In the genomic region with DNA sequence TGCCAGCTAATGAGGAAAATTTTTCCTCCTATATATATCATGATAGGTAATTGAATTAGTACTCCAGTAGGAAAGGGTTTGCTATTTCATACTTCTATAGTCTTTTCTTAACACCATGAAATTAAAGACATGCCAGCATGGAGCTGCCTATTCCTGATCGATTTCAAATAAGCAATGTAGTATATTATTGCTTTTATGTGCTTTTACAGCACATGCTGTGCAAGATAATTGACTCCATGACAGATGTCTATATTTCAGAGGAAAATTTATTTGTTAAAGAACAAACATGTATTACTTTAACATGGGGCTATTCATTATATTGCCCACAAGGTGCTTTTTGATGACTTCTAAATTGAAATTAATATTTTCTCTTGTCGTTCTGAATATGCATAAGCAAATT, we compare ENCODE assay signal across 1 cellular context.
TF ChIP-seq lines count a peak whose summit lies in the region.

No MANE protein-coding gene starts in this region.

TF ChIP-seq in GM23338, 12 proteins besides CTCF, POLR2A, EP300 and RAD21 (continued from another document):
- TF ChIP-seq, protein P1, sequence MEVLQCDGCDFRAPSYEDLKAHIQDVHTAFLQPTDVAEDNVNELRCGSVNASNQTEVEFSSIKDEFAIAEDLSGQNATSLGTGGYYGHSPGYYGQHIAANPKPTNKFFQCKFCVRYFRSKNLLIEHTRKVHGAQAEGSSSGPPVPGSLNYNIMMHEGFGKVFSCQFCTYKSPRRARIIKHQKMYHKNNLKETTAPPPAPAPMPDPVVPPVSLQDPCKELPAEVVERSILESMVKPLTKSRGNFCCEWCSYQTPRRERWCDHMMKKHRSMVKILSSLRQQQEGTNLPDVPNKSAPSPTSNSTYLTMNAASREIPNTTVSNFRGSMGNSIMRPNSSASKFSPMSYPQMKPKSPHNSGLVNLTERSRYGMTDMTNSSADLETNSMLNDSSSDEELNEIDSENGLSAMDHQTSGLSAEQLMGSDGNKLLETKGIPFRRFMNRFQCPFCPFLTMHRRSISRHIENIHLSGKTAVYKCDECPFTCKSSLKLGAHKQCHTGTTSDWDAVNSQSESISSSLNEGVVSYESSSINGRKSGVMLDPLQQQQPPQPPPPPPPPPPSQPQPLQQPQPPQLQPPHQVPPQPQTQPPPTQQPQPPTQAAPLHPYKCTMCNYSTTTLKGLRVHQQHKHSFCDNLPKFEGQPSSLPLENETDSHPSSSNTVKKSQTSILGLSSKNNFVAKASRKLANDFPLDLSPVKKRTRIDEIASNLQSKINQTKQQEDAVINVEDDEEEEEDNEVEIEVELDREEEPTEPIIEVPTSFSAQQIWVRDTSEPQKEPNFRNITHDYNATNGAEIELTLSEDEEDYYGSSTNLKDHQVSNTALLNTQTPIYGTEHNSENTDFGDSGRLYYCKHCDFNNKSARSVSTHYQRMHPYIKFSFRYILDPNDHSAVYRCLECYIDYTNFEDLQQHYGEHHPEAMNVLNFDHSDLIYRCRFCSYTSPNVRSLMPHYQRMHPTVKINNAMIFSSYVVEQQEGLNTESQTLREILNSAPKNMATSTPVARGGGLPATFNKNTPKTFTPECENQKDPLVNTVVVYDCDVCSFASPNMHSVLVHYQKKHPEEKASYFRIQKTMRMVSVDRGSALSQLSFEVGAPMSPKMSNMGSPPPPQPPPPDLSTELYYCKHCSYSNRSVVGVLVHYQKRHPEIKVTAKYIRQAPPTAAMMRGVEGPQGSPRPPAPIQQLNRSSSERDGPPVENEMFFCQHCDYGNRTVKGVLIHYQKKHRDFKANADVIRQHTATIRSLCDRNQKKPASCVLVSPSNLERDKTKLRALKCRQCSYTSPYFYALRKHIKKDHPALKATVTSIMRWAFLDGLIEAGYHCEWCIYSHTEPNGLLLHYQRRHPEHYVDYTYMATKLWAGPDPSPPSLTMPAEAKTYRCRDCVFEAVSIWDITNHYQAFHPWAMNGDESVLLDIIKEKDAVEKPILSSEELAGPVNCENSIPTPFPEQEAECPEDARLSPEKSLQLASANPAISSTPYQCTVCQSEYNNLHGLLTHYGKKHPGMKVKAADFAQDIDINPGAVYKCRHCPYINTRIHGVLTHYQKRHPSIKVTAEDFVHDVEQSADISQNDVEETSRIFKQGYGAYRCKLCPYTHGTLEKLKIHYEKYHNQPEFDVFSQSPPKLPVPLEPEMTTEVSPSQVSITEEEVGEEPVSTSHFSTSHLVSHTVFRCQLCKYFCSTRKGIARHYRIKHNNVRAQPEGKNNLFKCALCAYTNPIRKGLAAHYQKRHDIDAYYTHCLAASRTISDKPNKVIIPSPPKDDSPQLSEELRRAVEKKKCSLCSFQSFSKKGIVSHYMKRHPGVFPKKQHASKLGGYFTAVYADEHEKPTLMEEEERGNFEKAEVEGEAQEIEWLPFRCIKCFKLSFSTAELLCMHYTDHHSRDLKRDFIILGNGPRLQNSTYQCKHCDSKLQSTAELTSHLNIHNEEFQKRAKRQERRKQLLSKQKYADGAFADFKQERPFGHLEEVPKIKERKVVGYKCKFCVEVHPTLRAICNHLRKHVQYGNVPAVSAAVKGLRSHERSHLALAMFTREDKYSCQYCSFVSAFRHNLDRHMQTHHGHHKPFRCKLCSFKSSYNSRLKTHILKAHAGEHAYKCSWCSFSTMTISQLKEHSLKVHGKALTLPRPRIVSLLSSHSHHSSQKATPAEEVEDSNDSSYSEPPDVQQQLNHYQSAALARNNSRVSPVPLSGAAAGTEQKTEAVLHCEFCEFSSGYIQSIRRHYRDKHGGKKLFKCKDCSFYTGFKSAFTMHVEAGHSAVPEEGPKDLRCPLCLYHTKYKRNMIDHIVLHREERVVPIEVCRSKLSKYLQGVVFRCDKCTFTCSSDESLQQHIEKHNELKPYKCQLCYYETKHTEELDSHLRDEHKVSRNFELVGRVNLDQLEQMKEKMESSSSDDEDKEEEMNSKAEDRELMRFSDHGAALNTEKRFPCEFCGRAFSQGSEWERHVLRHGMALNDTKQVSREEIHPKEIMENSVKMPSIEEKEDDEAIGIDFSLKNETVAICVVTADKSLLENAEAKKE (CRISPR knock-in tag; IDR thresholded peaks at IDR 0.05): no peak
- no peak for TF ChIP-seq CREB1 (CRISPR knock-in tag; IDR thresholded peaks at IDR 0.05; ENCODE audit: low read depth)
- TF ChIP-seq, protein P2, sequence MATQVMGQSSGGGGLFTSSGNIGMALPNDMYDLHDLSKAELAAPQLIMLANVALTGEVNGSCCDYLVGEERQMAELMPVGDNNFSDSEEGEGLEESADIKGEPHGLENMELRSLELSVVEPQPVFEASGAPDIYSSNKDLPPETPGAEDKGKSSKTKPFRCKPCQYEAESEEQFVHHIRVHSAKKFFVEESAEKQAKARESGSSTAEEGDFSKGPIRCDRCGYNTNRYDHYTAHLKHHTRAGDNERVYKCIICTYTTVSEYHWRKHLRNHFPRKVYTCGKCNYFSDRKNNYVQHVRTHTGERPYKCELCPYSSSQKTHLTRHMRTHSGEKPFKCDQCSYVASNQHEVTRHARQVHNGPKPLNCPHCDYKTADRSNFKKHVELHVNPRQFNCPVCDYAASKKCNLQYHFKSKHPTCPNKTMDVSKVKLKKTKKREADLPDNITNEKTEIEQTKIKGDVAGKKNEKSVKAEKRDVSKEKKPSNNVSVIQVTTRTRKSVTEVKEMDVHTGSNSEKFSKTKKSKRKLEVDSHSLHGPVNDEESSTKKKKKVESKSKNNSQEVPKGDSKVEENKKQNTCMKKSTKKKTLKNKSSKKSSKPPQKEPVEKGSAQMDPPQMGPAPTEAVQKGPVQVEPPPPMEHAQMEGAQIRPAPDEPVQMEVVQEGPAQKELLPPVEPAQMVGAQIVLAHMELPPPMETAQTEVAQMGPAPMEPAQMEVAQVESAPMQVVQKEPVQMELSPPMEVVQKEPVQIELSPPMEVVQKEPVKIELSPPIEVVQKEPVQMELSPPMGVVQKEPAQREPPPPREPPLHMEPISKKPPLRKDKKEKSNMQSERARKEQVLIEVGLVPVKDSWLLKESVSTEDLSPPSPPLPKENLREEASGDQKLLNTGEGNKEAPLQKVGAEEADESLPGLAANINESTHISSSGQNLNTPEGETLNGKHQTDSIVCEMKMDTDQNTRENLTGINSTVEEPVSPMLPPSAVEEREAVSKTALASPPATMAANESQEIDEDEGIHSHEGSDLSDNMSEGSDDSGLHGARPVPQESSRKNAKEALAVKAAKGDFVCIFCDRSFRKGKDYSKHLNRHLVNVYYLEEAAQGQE (IDR thresholded peaks at IDR 0.05; ENCODE audit: unreplicated experiment): no peak
- no peak for TF ChIP-seq POLR2AphosphoS5 (IDR thresholded peaks at IDR 0.05; ENCODE audit: low read depth)
- TF ChIP-seq ZNF114 (CRISPR knock-in tag; IDR thresholded peaks at IDR 0.05): no peak
- no peak for TF ChIP-seq STAT1 (IDR thresholded peaks at IDR 0.05; ENCODE audit: unreplicated experiment)
- TF ChIP-seq EZH2 (IDR thresholded peaks at IDR 0.05; ENCODE audit: low read depth, unreplicated experiment): no peak
